Comparison of ENCODE assay signal across 8 cellular contexts in genomic region chr17:3963214-3964201, GRCh38. TPM values are rescaled to one million over a fixed set of nuclear protein-coding genes. Genes with fewer than 3 reads are reported as not detected.
DNase-seq lines count a peak whose midpoint lies in the region; ATAC-seq and TF ChIP-seq lines count a peak whose summit lies in the region.

No MANE protein-coding gene starts in this region.

- peaks cover 47% of the 10 kb centered on the region for H3K27me3 ChIP-seq in gastroesophageal sphincter

- TF ChIP-seq CTCF in gastroesophageal sphincter (IDR thresholded peaks at IDR 0.05): no peak

- H3K36me3 ChIP-seq in gastroesophageal sphincter: no peaks in the 10 kb centered on the region

- H3K4me3 ChIP-seq in gastroesophageal sphincter: peak overlapping the region; percentile 49 to 60

- H3K27me3 Mint-ChIP-seq in IgD-negative memory B cell: no peaks in the 10 kb centered on the region

- no peak for ATAC-seq in gastroesophageal sphincter

- no peaks in the 10 kb centered on the region for H3K9me3 Mint-ChIP-seq in IgD-negative memory B cell

- peaks cover 0 to 68% (median 6%) of the 10 kb centered on the region in 3 donors for H3K4me1 ChIP-seq in gastroesophageal sphincter

- peak overlapping the region; percentile 88 to 98 (median 93) for H3K27ac Mint-ChIP-seq in IgD-negative memory B cell

- H3K9me3 ChIP-seq in gastroesophageal sphincter: no peaks in the 10 kb centered on the region

- peak overlapping the region in 3 of 4 donors; percentile 51 to 68 (median 68) for H3K27ac ChIP-seq in gastroesophageal sphincter

- TF ChIP-seq EP300 in gastroesophageal sphincter (IDR thresholded peaks at IDR 0.05): no peak

- H3K36me3 Mint-ChIP-seq in IgD-negative memory B cell: peaks cover 8% of the 10 kb centered on the region

- peak; percentile 70 for DNase-seq in NCI-H748 (lab: John Stamatoyannopoulos, UW; ENCODE audit: unreplicated experiment)
- no peak for DNase-seq in NCI-H748 treated with DMSO at 0.1 percent for 48 hours (lab: John Stamatoyannopoulos, UW)
- DNase-seq in activated CD4-positive, alpha-beta T cell treated with anti-CD3 and anti-CD28 coated beads, Interleukin-2, amount 50 U/mL, for 48 hours: peak; percentile 63 to 66
- DNase-seq in stimulated activated CD4-positive, alpha-beta T cell treated with anti-CD3 and anti-CD28 coated beads, Interleukin-1b, Interleukin-23, amount 100 ng/mL, for 4 hours (ENCODE audit: low read depth in 2 of 2): peak; percentile 32 to 45
- no peak for DNase-seq in DMS79 treated with DMSO at 0.1 percent for 48 hours (lab: John Stamatoyannopoulos, UW)
- no peak for DNase-seq in hepatic stellate cell (ENCODE audit: low spot score)

- no peak for TF ChIP-seq POLR2A in gastroesophageal sphincter (IDR thresholded peaks at IDR 0.05)

- H3K4me1 Mint-ChIP-seq in IgD-negative memory B cell: peaks cover 40 to 53% (median 53%) of the 10 kb centered on the region in 3 donors

- H3K4me3 Mint-ChIP-seq in IgD-negative memory B cell: peak overlapping the region; percentile 87 to 98 (median 92)

- 60% methylated on average over 2 of the region's 64 CpGs; no CpG with 5 or more reads in 1 of the 2 donors for WGBS in gastroesophageal sphincter (ENCODE audit: low coverage in 1 of 2), 2 donors

RNA-seq across cellular contexts. Expression of gene ATP2A3, which starts 0.7 kb away (rescaled TPM):
- polyA plus RNA-seq in IgD-negative memory B cell: 155 TPM
- 10 to 100 TPM in 3 of 4 donors, 1 to 10 TPM in 1; 5.9 to 35.9 (median 18.1) TPM for total RNA-seq in gastroesophageal sphincter

RNA-seq across cellular contexts. Expression of gene P2RX1, which starts 47.2 kb away (rescaled TPM):
- polyA plus RNA-seq in IgD-negative memory B cell: 2.4 TPM
- 10 to 100 TPM in 1 of 4 donors, 1 to 10 TPM in 3; 1.6 to 11.6 (median 3.2) TPM for total RNA-seq in gastroesophageal sphincter

Comparison
In these comparisons a context has a peak if more than half of its experiments do, and no peak if none do; other contexts are left out.
1. DNase-seq: peak in NCI-H748 (single experiment), activated CD4-positive, alpha-beta T cell treated with anti-CD3 and anti-CD28 coated beads, Interleukin-2, amount 50 U/mL, for 48 hours (2 of 2) and stimulated activated CD4-positive, alpha-beta T cell treated with anti-CD3 and anti-CD28 coated beads, Interleukin-1b, Interleukin-23, amount 100 ng/mL, for 4 hours (2 of 2); none in NCI-H748 treated with DMSO at 0.1 percent for 48 hours (single experiment), DMS79 treated with DMSO at 0.1 percent for 48 hours (single experiment) and hepatic stellate cell (single experiment).